28 cellular contexts compared by ENCODE assay signal in the genomic region with DNA sequence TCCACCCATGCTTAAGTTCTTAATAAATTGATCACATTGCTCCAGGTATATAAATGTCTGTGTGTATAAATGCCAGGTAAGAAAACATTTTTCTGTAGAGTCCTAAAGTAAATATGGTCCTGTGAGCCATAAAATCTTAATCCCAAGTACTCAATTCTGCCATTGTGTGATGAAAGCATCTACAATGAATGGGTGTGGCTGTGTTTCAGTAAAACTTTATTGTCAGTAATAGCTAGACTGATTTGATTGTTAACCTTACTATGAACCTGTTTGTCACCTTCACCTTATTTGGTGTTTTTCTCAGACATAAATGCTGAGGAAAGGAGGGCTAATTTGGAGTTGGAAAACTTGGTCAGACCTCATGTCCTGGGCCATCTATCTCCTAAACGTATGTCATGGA.
"Had no signal": no experiment of that assay in that cellular context is flagged by ENCODE, and none has a peak within 500 bp of the region (broad histone marks: within the 10 kb centered on the region; RNA-seq: fewer than 3 reads in every experiment).

No MANE protein-coding gene starts in this region.

- H3K4me1 Mint-ChIP-seq: stimulated activated effector memory CD8-positive, alpha-beta T cell treated with anti-CD3 and anti-CD28 coated beads, Interleukin-12 subunit alpha, Interleukin-12 subunit beta, amount 100 ng/mL, for 72 hours; stimulated activated naive B cell treated with anti-CD40 and anti-IgM and Interleukin-4, amounts not matched to agents 10 μg/mL and 1 μg/mL and 100 μg/mL, for 72 hours; stimulated activated naive CD8-positive, alpha-beta T cell treated with anti-CD3 and anti-CD28 coated beads, Interleukin-15, amount 100 ng/mL, for 72 hours had no signal

- H3K27me3 ChIP-seq: stomach, suprapubic skin, testis, thyroid gland, tibial artery, tibial nerve, transverse colon, upper lobe of left lung, upper lobe of right lung, uterus, vagina had no signal

- H3K27ac Mint-ChIP-seq: stimulated activated effector memory CD8-positive, alpha-beta T cell treated with anti-CD3 and anti-CD28 coated beads, Interleukin-12 subunit alpha, Interleukin-12 subunit beta, amount 100 ng/mL, for 72 hours; stimulated activated naive B cell treated with anti-CD40 and anti-IgM and Interleukin-4, amounts not matched to agents 10 μg/mL and 1 μg/mL and 100 μg/mL, for 72 hours; stimulated activated naive CD8-positive, alpha-beta T cell treated with anti-CD3 and anti-CD28 coated beads, Interleukin-15, amount 100 ng/mL, for 72 hours; stimulated activated naive CD8-positive, alpha-beta T cell treated with anti-CD3 and anti-CD28 coated beads, Interleukin-15, Interleukin-2, amounts not matched to agents 100 ng/mL and 50 ng/mL, for 24 hours; type B pancreatic cell had no signal

- H3K4me1 ChIP-seq: stomach, suprapubic skin, testis, thyroid gland, tibial artery, tibial nerve, transverse colon, upper lobe of left lung, upper lobe of right lung, uterus, vagina had no signal

- H3K36me3 Mint-ChIP-seq: stimulated activated effector memory CD8-positive, alpha-beta T cell treated with anti-CD3 and anti-CD28 coated beads, Interleukin-12 subunit alpha, Interleukin-12 subunit beta, amount 100 ng/mL, for 72 hours; stimulated activated naive B cell treated with anti-CD40 and anti-IgM and Interleukin-4, amounts not matched to agents 10 μg/mL and 1 μg/mL and 100 μg/mL, for 72 hours; type B pancreatic cell had no signal

- H3K4me3 ChIP-seq: stomach, suprapubic skin, testis, thoracic aorta, thyroid gland, tibial artery, tibial nerve, transverse colon, upper lobe of left lung, upper lobe of right lung, uterus, vagina had no signal

- ATAC-seq: stimulated activated effector memory CD8-positive, alpha-beta T cell treated with anti-CD3 and anti-CD28 coated beads, Interleukin-12 subunit alpha, Interleukin-12 subunit beta, amount 100 ng/mL, for 72 hours; stimulated activated naive B cell treated with anti-CD40 and anti-IgM and Interleukin-4, amounts not matched to agents 10 μg/mL and 1 μg/mL and 100 μg/mL, for 72 hours; stimulated activated naive CD8-positive, alpha-beta T cell treated with anti-CD3 and anti-CD28 coated beads, Interleukin-15, amount 100 ng/mL, for 72 hours; stimulated activated naive CD8-positive, alpha-beta T cell treated with anti-CD3 and anti-CD28 coated beads, Interleukin-15, Interleukin-2, amounts not matched to agents 100 U/mL and 50 U/mL, for 24 hours; upper lobe of right lung had no signal

- FAIRE-seq: urothelium cell line had no signal

- H3K9me3 Mint-ChIP-seq: stimulated activated naive B cell treated with anti-CD40 and anti-IgM and Interleukin-4, amounts not matched to agents 10 μg/mL and 1 μg/mL and 100 μg/mL, for 72 hours; type B pancreatic cell had no signal

- H3K27ac ChIP-seq: stomach, suprapubic skin, testis, thoracic aorta, thyroid gland, tibial artery, tibial nerve, transverse colon, upper lobe of left lung, upper lobe of right lung, uterus, vagina had no signal

- H3K4me3 Mint-ChIP-seq: stimulated activated effector memory CD8-positive, alpha-beta T cell treated with anti-CD3 and anti-CD28 coated beads, Interleukin-12 subunit alpha, Interleukin-12 subunit beta, amount 100 ng/mL, for 72 hours; stimulated activated naive B cell treated with anti-CD40 and anti-IgM and Interleukin-4, amounts not matched to agents 10 μg/mL and 1 μg/mL and 100 μg/mL, for 72 hours; stimulated activated naive CD8-positive, alpha-beta T cell treated with anti-CD3 and anti-CD28 coated beads, Interleukin-15, amount 100 ng/mL, for 72 hours; stimulated activated naive CD8-positive, alpha-beta T cell treated with anti-CD3 and anti-CD28 coated beads, Interleukin-15, Interleukin-2, amounts not matched to agents 100 ng/mL and 50 ng/mL, for 24 hours; type B pancreatic cell had no signal

- H3K27me3 Mint-ChIP-seq: stimulated activated naive B cell treated with anti-CD40 and anti-IgM and Interleukin-4, amounts not matched to agents 10 μg/mL and 1 μg/mL and 100 μg/mL, for 72 hours; stimulated activated naive CD8-positive, alpha-beta T cell treated with anti-CD3 and anti-CD28 coated beads, Interleukin-15, amount 100 ng/mL, for 72 hours; stimulated activated naive CD8-positive, alpha-beta T cell treated with anti-CD3 and anti-CD28 coated beads, Interleukin-15, Interleukin-2, amounts not matched to agents 100 ng/mL and 50 ng/mL, for 24 hours; type B pancreatic cell had no signal

- H3K36me3 ChIP-seq: stomach, suprapubic skin, thoracic aorta, thyroid gland, tibial artery, tibial nerve, transverse colon, upper lobe of left lung, upper lobe of right lung, uterus, vagina had no signal

- DNase-seq: stimulated activated CD4-positive, alpha-beta T cell treated with anti-CD3 and anti-CD28 coated beads, Interleukin-2, amount 100 ng/mL, for 48 hours; stimulated activated CD4-positive, alpha-beta T cell treated with anti-CD3 and anti-CD28 coated beads, Interleukin-4, amount 100 ng/mL, for 1 hour; stimulated activated CD4-positive, alpha-beta T cell treated with anti-CD3 and anti-CD28 coated beads, Interleukin-4, amount 100 ng/mL, for 24 hours; stimulated activated CD4-positive, alpha-beta T cell treated with anti-CD3 and anti-CD28 coated beads, Interleukin-4, amount 100 ng/mL, for 4 hours; stimulated activated CD8-positive, alpha-beta memory T cell treated with anti-CD3 and anti-CD28 coated beads, Interleukin-4, amount 100 ng/mL, for 48 hours; stimulated activated naive B cell treated with anti-CD40 and anti-IgM and Interleukin-4, amounts not matched to agents 10 μg/mL and 1 μg/mL and 100 μg/mL, for 72 hours; stimulated activated naive CD4-positive, alpha-beta T cell; stimulated activated naive CD4-positive, alpha-beta T cell treated with Interleukin-2 at 50 U/mL for 16 hours; stimulated activated naive CD8-positive, alpha-beta T cell treated with anti-CD3 and anti-CD28 coated beads, Interleukin-15, amount 100 ng/mL, for 72 hours; stimulated activated naive CD8-positive, alpha-beta T cell treated with anti-CD3 and anti-CD28 coated beads, Interleukin-15, Interleukin-2, amounts not matched to agents 100 U/mL and 50 U/mL, for 24 hours; stomach; substantia nigra; testis; thyroid gland; tibial artery; transverse colon; trophoblast cell; upper lobe of left lung; upper lobe of right lung; uterus had no signal

- H3K9me3 ChIP-seq: stomach, testis, thoracic aorta, thyroid gland, tibial artery, tibial nerve, upper lobe of left lung, upper lobe of right lung, uterus, vagina had no signal
